Comparison of ENCODE assay signal across 22 cellular contexts in the genomic region with DNA sequence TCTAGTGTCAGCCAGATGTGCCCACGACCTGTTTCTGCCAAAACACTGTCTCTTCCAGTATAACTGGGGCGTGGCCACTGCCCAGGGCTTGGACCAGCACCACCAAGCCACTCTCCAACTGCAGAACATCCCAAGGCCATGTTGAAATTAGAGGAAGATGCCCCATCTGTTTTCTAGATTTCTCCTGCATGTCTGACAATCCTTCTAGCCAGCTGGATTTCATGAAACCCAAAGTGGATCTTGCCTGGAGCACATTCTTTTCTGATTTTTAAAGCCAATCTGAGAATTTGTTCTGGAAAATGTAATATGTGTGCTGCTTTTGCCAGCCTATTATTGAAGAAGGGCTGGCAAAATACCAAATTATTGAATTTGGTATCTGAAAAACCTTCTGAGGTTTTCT.
DNase-seq lines count a peak whose midpoint lies in the region; FAIRE-seq and TF ChIP-seq lines count a peak whose summit lies in the region.
"Had no signal": no experiment of that assay in that cellular context is flagged by ENCODE, and none has a peak within 500 bp of the region (broad histone marks: within the 10 kb centered on the region; RNA-seq: fewer than 3 reads in every experiment).

No MANE protein-coding gene starts in this region.

- no peak for TF ChIP-seq RAD21 in H1 (IDR thresholded peaks at IDR 0.05 in 1 of 2, conservative IDR thresholded peaks at IDR 0.05 in 1 of 2; ENCODE audit: low read depth in 2 of 2, low read length in 2 of 2)

- no peak overlapping the region for H3K4me3 Mint-ChIP-seq in MCF 10A (ENCODE audit: unreplicated experiment)
- H3K4me3 Mint-ChIP-seq: CD4-positive, CD25-positive, alpha-beta regulatory T cell; HFFc6 had no signal

- H3K27ac ChIP-seq in mammary epithelial cell (ENCODE audit: insufficient read depth, low read depth, low read length) (no peak overlapping the region), H1 (ENCODE audit: low read depth, low read length) (no peak overlapping the region)
- H3K27ac ChIP-seq: 22Rv1, A549, GM23248 had no signal

- BruUV-seq in MCF 10A (replicated peaks; lab: Mats Ljungman, UMichigan) (no TSS peak), mammary epithelial cell (replicated peaks; lab: Mats Ljungman, UMichigan) (no TSS peak)

- no peaks in the 10 kb centered on the region for H4K20me1 ChIP-seq in mammary epithelial cell (ENCODE audit: insufficient read depth, low read length)
- peaks cover 0 to 2% of the 10 kb centered on the region in 2 experiments for H4K20me1 ChIP-seq in H1 (replicated peaks in 1 of 2; ENCODE audit: control insufficient read depth in 1 of 2, insufficient read depth in 2 of 2, low read length in 2 of 2)

- H3K23ac ChIP-seq in H1 (ENCODE audit: insufficient read length) = no peak overlapping the region

- no peaks in the 10 kb centered on the region for H3K36me3 ChIP-seq in mammary epithelial cell (ENCODE audit: insufficient read depth, low read length)
- H3K36me3 ChIP-seq in H1 (ENCODE audit: control insufficient read depth in 2 of 4, insufficient read depth in 4 of 4, low read length in 3 of 4) = no peaks in the 10 kb centered on the region
- H3K36me3 ChIP-seq: BE2C had no signal

- H2BK120ac ChIP-seq in H1 (replicated peaks; ENCODE audit: low read depth, low read length) = no peak overlapping the region

- no peak for TF ChIP-seq CTCF in MCF 10A (IDR thresholded peaks at IDR 0.05; ENCODE audit: unreplicated experiment)
- TF ChIP-seq CTCF in mammary epithelial cell (conservative IDR thresholded peaks at IDR 0.05 in 1 of 2, IDR thresholded peaks at IDR 0.05 in 1 of 2; ENCODE audit: extremely low read depth in 1 of 2, insufficient read depth in 1 of 2, low read depth in 1 of 2, low read length in 2 of 2) = no peak
- TF ChIP-seq CTCF in H1 (IDR thresholded peaks at IDR 0.05; ENCODE audit: control extremely low read depth in 1 of 3, insufficient read depth in 1 of 3, low read depth in 1 of 3, low read length in 3 of 3) = no peak

- no peak for DNase-seq in MCF 10A (ENCODE audit: unreplicated experiment)
- DNase-seq in mammary epithelial cell = no peak
- DNase-seq in H1 (ENCODE audit: low read depth in 1 of 2, low spot score in 2 of 2) = no peak
- peak; percentile 20 for DNase-seq in fibroblast of peridontal ligament (ENCODE audit: extremely low read depth)
- no peak for DNase-seq in GM19239 (ENCODE audit: insufficient read length, low spot score)
- DNase-seq in cerebellar cortex (ENCODE audit: low spot score) = no peak
- DNase-seq in AG08396 (ENCODE audit: low spot score) = no peak
- DNase-seq: BE2C; C1 segment of cervical spinal cord; CD4-positive, CD25-positive, alpha-beta regulatory T cell; CD8-positive, alpha-beta memory T cell; COR-L47; DMS 273 treated with DMSO at 0.1 percent for 48 hours; DMS53; DND-41; EL; GM23248; HFFc6 had no signal

- H2AFZ ChIP-seq in mammary epithelial cell (ENCODE audit: low read depth, low read length) (no peak overlapping the region), H1 (ENCODE audit: low read length) (no peak overlapping the region)
- H2AFZ ChIP-seq: GM23248 had no signal

- H3K27me3 Mint-ChIP-seq in MCF 10A (ENCODE audit: insufficient read depth, unreplicated experiment) = no peaks in the 10 kb centered on the region
- H3K27me3 Mint-ChIP-seq: CD8-positive, alpha-beta memory T cell had no signal

- H3K14ac ChIP-seq in H1 (ENCODE audit: insufficient read length) = no peak overlapping the region

- no peaks in the 10 kb centered on the region for H3K27me3 ChIP-seq in mammary epithelial cell (ENCODE audit: insufficient read depth, low read length)
- H3K27me3 ChIP-seq in H1 (replicated peaks in 1 of 4; ENCODE audit: control insufficient read depth in 3 of 4, extremely low read depth in 1 of 4, insufficient read depth in 3 of 4, low read length in 3 of 4) = no peaks in the 10 kb centered on the region
- H3K27me3 ChIP-seq: BE2C had no signal

- H3K18ac ChIP-seq in H1 (ENCODE audit: extremely low read depth, low read length) = no peak overlapping the region

- peak overlapping the region; percentile 26 for H3K27ac Mint-ChIP-seq in MCF 10A (ENCODE audit: low read depth, unreplicated experiment)
- H3K27ac Mint-ChIP-seq: CD4-positive, CD25-positive, alpha-beta regulatory T cell; HFFc6 had no signal

- no peak overlapping the region for H2BK5ac ChIP-seq in H1 (ENCODE audit: low read depth, low read length)

- intact Hi-C loops in MCF 10A (cut with micrococcal nuclease) (no loop called here), mammary epithelial cell (cut with micrococcal nuclease) (no loop called here)

- no peaks in the 10 kb centered on the region for H3K9me3 Mint-ChIP-seq in MCF 10A (ENCODE audit: unreplicated experiment)

- CTCF ChIA-PET in MCF 10A (lab: Yijun Ruan, JAX) = interaction anchor here (0.7 to 1.0 kb wide), 3 partner anchors 30 to 489 kb away, joined by 3 to 5 read pairs (median 3); no protein-coding TSS in a partner anchor
- CTCF ChIA-PET in mammary epithelial cell (lab: Charles Lee; ENCODE audit: low non-redundant PET) = no interaction called here
- CTCF ChIA-PET in H1 (lab: Charles Lee; ENCODE audit: partially characterized antibody) = interaction anchor here (0.9 to 1.9 kb wide), 5 partner anchors 13 to 329 kb away, joined by 3 to 10 read pairs (median 3); no protein-coding TSS in a partner anchor

- dilution Hi-C loops in mammary epithelial cell (cut with HindIII; ENCODE audit: low sequenced_read_pairs) = no loop called here

- H3K4ac ChIP-seq in H1 (replicated peaks; ENCODE audit: insufficient read length, low read depth, low read length) = no peak overlapping the region

- H4K8ac ChIP-seq in H1 (ENCODE audit: extremely low read depth, insufficient read depth, low read length) = no peak overlapping the region

- H3K4me1 Mint-ChIP-seq in MCF 10A (ENCODE audit: insufficient read depth, unreplicated experiment) = peaks cover 6% of the 10 kb centered on the region

- POLR2A ChIA-PET in MCF 10A (lab: Yijun Ruan, JAX) = no interaction called here
- POLR2A ChIA-PET in H1 (lab: Charles Lee; ENCODE audit: partially characterized antibody) = no interaction called here

- TF ChIP-seq EP300 in H1 (IDR thresholded peaks at IDR 0.05; ENCODE audit: borderline replicate concordance in 1 of 2, low read depth in 2 of 2, low read length in 2 of 2) = no peak

- peaks cover 2% of the 10 kb centered on the region; the same call in 1 of the 2 replicates for H3K23me2 ChIP-seq in H1 (ENCODE audit: low read depth, low read length)

- TF ChIP-seq POLR2A in H1 (IDR thresholded peaks at IDR 0.05; ENCODE audit: control extremely low read depth in 1 of 2, low read depth in 2 of 2, low read length in 2 of 2) = no peak

- H3K4me2 ChIP-seq in mammary epithelial cell (ENCODE audit: insufficient read depth, low read depth, low read length) = no peak overlapping the region
- no peak overlapping the region for H3K4me2 ChIP-seq in H1 (ENCODE audit: insufficient read depth in 1 of 2, low read depth in 2 of 2, low read length in 2 of 2)
- H3K4me2 ChIP-seq: A549 had no signal

- H3K36me3 Mint-ChIP-seq in MCF 10A (ENCODE audit: insufficient read depth, unreplicated experiment) = peaks cover 6% of the 10 kb centered on the region
- H3K36me3 Mint-ChIP-seq: CD8-positive, alpha-beta memory T cell had no signal

- no peak overlapping the region for H4K5ac ChIP-seq in H1 (ENCODE audit: insufficient read length, low read depth, low read length)

- FAIRE-seq in H1 (lab: Jason Lieb, UNC) = no peak
- no peak for FAIRE-seq in GM19239 (lab: Jason Lieb, UNC)
- FAIRE-seq: A549, GM12878, H54 had no signal

- no peaks in the 10 kb centered on the region for H3K4me1 ChIP-seq in mammary epithelial cell (ENCODE audit: insufficient read depth, low read length)
- peaks cover 2 to 10% (median 7%) of the 10 kb centered on the region in 4 experiments; a peak in 5 of 7 replicates for H3K4me1 ChIP-seq in H1 (replicated peaks in 1 of 4; ENCODE audit: control insufficient read depth in 3 of 4, insufficient read depth in 4 of 4, low read length in 3 of 4)
- H3K4me1 ChIP-seq: A549, BE2C had no signal

- H3K9me3 ChIP-seq in mammary epithelial cell (replicated peaks; ENCODE audit: insufficient read depth, low read length) = no peaks in the 10 kb centered on the region
- no peaks in the 10 kb centered on the region for H3K9me3 ChIP-seq in H1 (ENCODE audit: insufficient read depth in 2 of 2, low read depth in 1 of 2, low read length in 1 of 2)
- H3K9me3 ChIP-seq: BE2C had no signal

- H3K9ac ChIP-seq in mammary epithelial cell (ENCODE audit: insufficient read depth, low read length) (no peak overlapping the region), H1 (replicated peaks in 1 of 4; ENCODE audit: extremely low read depth in 1 of 4, low read depth in 3 of 4, low read length in 3 of 4) (no peak overlapping the region)
- H3K9ac ChIP-seq: GM23248 had no signal

- H3K79me2 ChIP-seq in mammary epithelial cell (ENCODE audit: insufficient read depth, low read length) = peaks cover 33% of the 10 kb centered on the region
- H3K79me2 ChIP-seq in H1 (ENCODE audit: control insufficient read depth in 1 of 2, insufficient read depth in 2 of 2, low read length in 2 of 2) = no peaks in the 10 kb centered on the region; a peak in 1 of 4 replicates

- no peak overlapping the region for H2BK20ac ChIP-seq in H1 (ENCODE audit: low read length)

- H4K91ac ChIP-seq in H1 (replicated peaks; ENCODE audit: insufficient read length, low read length) = no peak overlapping the region

- H3K4me3 ChIP-seq in mammary epithelial cell (replicated peaks in 1 of 3; ENCODE audit: insufficient read depth in 1 of 3, low read depth in 2 of 3, low read length in 3 of 3) = no peak overlapping the region
- no peak overlapping the region for H3K4me3 ChIP-seq in H1 (ENCODE audit: extremely low read depth in 1 of 4, insufficient read depth in 2 of 4, low read depth in 3 of 4, low read length in 4 of 4)
- H3K4me3 ChIP-seq: A549, GM12878, GM23248 had no signal

- in situ Hi-C loops in mammary epithelial cell (cut with MboI; ENCODE audit: low sequenced_read_pairs in 2 of 2) = no loop called here

- peak overlapping the region; percentile 39; the same call in 1 of the 2 replicates for H2BK12ac ChIP-seq in H1 (ENCODE audit: low read depth, low read length)

- peaks cover 2% of the 10 kb centered on the region; the same call in 1 of the 2 replicates for H3K79me1 ChIP-seq in H1 (ENCODE audit: low read depth, low read length)

- H2AK5ac ChIP-seq in H1 (ENCODE audit: low read depth, low read length) = no peak overlapping the region

- 6% methylated on average over 2 of the region's 2 CpGs for WGBS in mammary epithelial cell (ENCODE audit: low coverage, missing lambda C conversion rate)
- 78% methylated on average over 2 of the region's 2 CpGs; no CpG with 5 or more reads in 1 of the 2 experiments for WGBS in H1 (ENCODE audit: extremely low coverage in 1 of 2, insufficient coverage in 1 of 2, insufficient read length in 1 of 2, insufficient replicate concordance in 2 of 2, low coverage in 1 of 2, low lambda C conversion rate in 2 of 2, missing lambda C conversion rate in 1 of 2), 2 experiments

- H2BK15ac ChIP-seq in H1 (ENCODE audit: low read length) = no peak overlapping the region

- H3K56ac ChIP-seq in H1 (replicated peaks; ENCODE audit: insufficient read length, low read depth, low read length) = no peak overlapping the region

TF ChIP-seq in H1, 55 proteins besides CTCF, POLR2A, EP300 and RAD21 (continues in another document):
- TF ChIP-seq JUND (IDR thresholded peaks at IDR 0.05; ENCODE audit: low read length) = no peak
- no peak for TF ChIP-seq KDM4A (IDR thresholded peaks at IDR 0.05; ENCODE audit: low read depth, low read length, severe bottlenecking)
- TF ChIP-seq BACH1 (IDR thresholded peaks at IDR 0.05; ENCODE audit: low read length) = no peak
